8 cellular contexts compared by ENCODE assay signal in genomic region chr5:170809551-170809950, GRCh38. TPM values are rescaled to one million over a fixed set of nuclear protein-coding genes. Genes with fewer than 3 reads are reported as not detected.
DNase-seq lines count a peak whose midpoint lies in the region; ATAC-seq and TF ChIP-seq lines count a peak whose summit lies in the region.

No MANE protein-coding gene starts in this region.

- CTCF ChIA-PET in SK-N-SH (lab: Yijun Ruan, JAX): interaction anchor here (0.6 to 3.1 kb wide), 8 partner anchors 17 to 533 kb away, joined by 3 to 13 read pairs (median 3); no protein-coding TSS in a partner anchor

- H3K4me2 ChIP-seq in SK-N-SH: no peak overlapping the region

- no peaks in the 10 kb centered on the region for H3K36me3 ChIP-seq in SK-N-SH (replicated peaks in 1 of 2; ENCODE audit: control insufficient read depth in 1 of 2, insufficient read depth in 2 of 2, low read length in 1 of 2)
- no peaks in the 10 kb centered on the region for H3K36me3 ChIP-seq in spleen

- H3K79me2 ChIP-seq in SK-N-SH (ENCODE audit: insufficient read depth): no peaks in the 10 kb centered on the region

- no peaks in the 10 kb centered on the region for H3K9me2 ChIP-seq in SK-N-SH

- no peaks in the 10 kb centered on the region for H3F3A ChIP-seq in SK-N-SH (replicated peaks; ENCODE audit: insufficient read depth)

- H3K9ac ChIP-seq in SK-N-SH: no peak overlapping the region

- peak; percentile 54 for TF ChIP-seq CTCF in SK-N-SH (IDR thresholded peaks at IDR 0.05)
- peak in 1 of 11 experiments; percentile 24 for TF ChIP-seq CTCF in spleen (IDR thresholded peaks at IDR 0.05 in 8 of 11, conservative IDR thresholded peaks at IDR 0.05 in 3 of 11)

- intact Hi-C loops in spleen (cut with DNase I; ENCODE audit: low total_unique reads): no loop called here

- POLR2A ChIA-PET in SK-N-SH (lab: Yijun Ruan, JAX): no interaction called here

- peak in 8 of 14 donors; percentile 1 to 38 (median 10) for DNase-seq in C1 segment of cervical spinal cord (lab: John Stamatoyannopoulos, UW)
- peak; percentile 55 for DNase-seq in HT-29 (ENCODE audit: low spot score)
- DNase-seq in SK-N-SH: peak; percentile 41
- DNase-seq in iPS-NIHi11 (ENCODE audit: low spot score): peak; percentile 71
- no peak for DNase-seq in spleen

- H3K9me3 ChIP-seq in SK-N-SH: no peaks in the 10 kb centered on the region
- H3K9me3 ChIP-seq in spleen: no peaks in the 10 kb centered on the region

- H3K27me3 ChIP-seq in SK-N-SH (ENCODE audit: insufficient read depth) (no peaks in the 10 kb centered on the region), spleen (replicated peaks in 1 of 7) (peaks cover 0 to 29% (median 0%) of the 10 kb centered on the region in 7 donors)

- TF ChIP-seq POLR2A in spleen (IDR thresholded peaks at IDR 0.05): no peak

- TF ChIP-seq RAD21 in SK-N-SH (IDR thresholded peaks at IDR 0.05; ENCODE audit: low read length): peak; percentile 72

- no peak for TF ChIP-seq EP300 in SK-N-SH (IDR thresholded peaks at IDR 0.05; ENCODE audit: borderline replicate concordance in 1 of 2, low read depth in 1 of 2, low read length in 1 of 2)

- H3K27ac ChIP-seq in SK-N-SH (ENCODE audit: low read depth in 2 of 2, low read length in 1 of 2) (no peak overlapping the region), spleen (no peak overlapping the region)

- no peaks in the 10 kb centered on the region for H4K20me1 ChIP-seq in SK-N-SH (ENCODE audit: insufficient read depth)

- WGBS in SK-N-SH (ENCODE audit: low lambda C conversion rate): 46% methylated on average over 7 of the region's 7 CpGs
- WGBS in spleen, 5 donors: 76 to 86% (median 80%) methylated on average over 7 of the region's 7 CpGs

- H3K4me3 ChIP-seq in SK-N-SH (ENCODE audit: low read depth in 2 of 2, low read length in 1 of 2): no peak overlapping the region
- no peak overlapping the region for H3K4me3 ChIP-seq in spleen

- no peak for ATAC-seq in GM18502 (IDR thresholded peaks at IDR 0.05; ENCODE audit: poor library complexity, unreplicated experiment)
- no peak for ATAC-seq in GM18907 (IDR thresholded peaks at IDR 0.05; ENCODE audit: unreplicated experiment)
- no peak for ATAC-seq in HG02642 (IDR thresholded peaks at IDR 0.05; ENCODE audit: poor library complexity, unreplicated experiment)

- H3K4me1 ChIP-seq in SK-N-SH (ENCODE audit: control insufficient read depth in 1 of 2, insufficient read depth in 2 of 2, low read depth in 1 of 2, low read length in 1 of 2) (no peaks in the 10 kb centered on the region), spleen (no peaks in the 10 kb centered on the region)

- H2AFZ ChIP-seq in SK-N-SH (ENCODE audit: low read depth): no peak overlapping the region

TF ChIP-seq in SK-N-SH, 30 proteins besides CTCF, POLR2A, EP300 and RAD21:
- TF ChIP-seq NRF1 (IDR thresholded peaks at IDR 0.05; ENCODE audit: low read depth, low read length): no peak
- no peak for TF ChIP-seq POLR2AphosphoS5 (IDR thresholded peaks at IDR 0.05; ENCODE audit: low read depth, low read length)
- TF ChIP-seq MAX (IDR thresholded peaks at IDR 0.05; ENCODE audit: low read depth): no peak
- peak; percentile 43 for TF ChIP-seq SMC3 (IDR thresholded peaks at IDR 0.05; ENCODE audit: low read depth, low read length)
- no peak for TF ChIP-seq TEAD4 (IDR thresholded peaks at IDR 0.05; ENCODE audit: borderline replicate concordance, insufficient read depth)

RNA-seq across cellular contexts. Expression of gene GABRP, which starts 26.0 kb away (rescaled TPM):
- 7.4 and 11.0 TPM in 2 replicates for total RNA-seq in HT-29 (2014; rRNA removed; shearing (Covaris generic))
- 0.03 and 0.08 TPM in 2 replicates for polyA plus RNA-seq in SK-N-SH (2012; rRNA removed)
- 0.03 TPM in 2 replicates for polyA plus RNA-seq in SK-N-SH (2012; cell fraction: cytosol; rRNA removed)
- polyA plus RNA-seq in SK-N-SH (2012; cell fraction: nucleus; rRNA removed): not detected in 2 replicates
- total RNA-seq in spleen: under 1 TPM in 1 of 7 donors, not detected in 6; 0.20 TPM
- under 1 TPM in 1 of 3 donors, not detected in 2; 0.03 TPM for polyA plus RNA-seq in spleen

RNA-seq across cellular contexts. Expression of gene RANBP17, which starts 52.3 kb away (rescaled TPM):
- 3.7 and 7.5 TPM in 2 replicates for total RNA-seq in HT-29 (2014; rRNA removed; shearing (Covaris generic))
- polyA plus RNA-seq in SK-N-SH (2012; rRNA removed) (6.0 and 8.1 TPM in 2 replicates), spleen (under 1 TPM; 0.56 to 0.74 (median 0.64) TPM)
- polyA plus RNA-seq in SK-N-SH (2012; cell fraction: cytosol; rRNA removed): 2.9 and 3.6 TPM in 2 replicates
- 27.4 and 38.4 TPM in 2 replicates for polyA plus RNA-seq in SK-N-SH (2012; cell fraction: nucleus; rRNA removed)
- total RNA-seq in spleen: 1 to 10 TPM; 1.6 to 6.6 (median 5.0) TPM
